2 cellular contexts compared by ENCODE assay signal in the genomic region with DNA sequence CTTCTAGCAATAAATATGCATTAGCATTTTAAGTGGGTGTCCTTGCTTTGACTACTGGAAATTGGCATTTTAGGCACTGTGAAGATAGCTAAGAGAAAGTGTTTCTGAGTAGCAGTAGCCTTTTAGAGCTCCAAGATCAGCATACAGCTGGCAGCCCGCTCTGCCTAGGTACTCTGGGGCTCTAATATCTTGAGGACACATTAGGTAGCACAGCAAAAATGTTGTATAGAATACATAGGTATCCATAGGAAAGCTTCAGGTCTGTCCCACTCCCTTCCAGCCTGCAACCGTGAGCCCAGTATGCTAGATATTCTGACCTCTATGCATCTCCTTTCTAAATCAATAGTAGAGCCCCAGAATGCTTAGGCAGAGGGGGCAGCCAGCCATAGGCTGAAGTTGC.
TF ChIP-seq lines count a peak whose summit lies in the region.

No MANE protein-coding gene starts in this region.

TF ChIP-seq in GM23338, 12 proteins besides CTCF, POLR2A, EP300 and RAD21 (continued from another document):
- TF ChIP-seq ZNF462 (CRISPR knock-in tag; IDR thresholded peaks at IDR 0.05) (no peak), ETS1 (IDR thresholded peaks at IDR 0.05) (no peak), CREB1 (CRISPR knock-in tag; IDR thresholded peaks at IDR 0.05; ENCODE audit: low read depth) (no peak), ZNF331 (CRISPR knock-in tag; IDR thresholded peaks at IDR 0.05; ENCODE audit: low read depth) (no peak)
TF ChIP-seq in GM23338: peak in this region for 0.

TF ChIP-seq in WTC11, 78 proteins besides CTCF, POLR2A, EP300 and RAD21 (continued from another document):
- TF ChIP-seq ZNF416 (CRISPR knock-in tag; IDR thresholded peaks at IDR 0.05): no peak
- no peak for TF ChIP-seq PREB (CRISPR knock-in tag; IDR thresholded peaks at IDR 0.05; ENCODE audit: borderline replicate concordance)
- TF ChIP-seq ZNF532 (CRISPR knock-in tag; IDR thresholded peaks at IDR 0.05; ENCODE audit: borderline replicate concordance): no peak
- TF ChIP-seq, protein P1, sequence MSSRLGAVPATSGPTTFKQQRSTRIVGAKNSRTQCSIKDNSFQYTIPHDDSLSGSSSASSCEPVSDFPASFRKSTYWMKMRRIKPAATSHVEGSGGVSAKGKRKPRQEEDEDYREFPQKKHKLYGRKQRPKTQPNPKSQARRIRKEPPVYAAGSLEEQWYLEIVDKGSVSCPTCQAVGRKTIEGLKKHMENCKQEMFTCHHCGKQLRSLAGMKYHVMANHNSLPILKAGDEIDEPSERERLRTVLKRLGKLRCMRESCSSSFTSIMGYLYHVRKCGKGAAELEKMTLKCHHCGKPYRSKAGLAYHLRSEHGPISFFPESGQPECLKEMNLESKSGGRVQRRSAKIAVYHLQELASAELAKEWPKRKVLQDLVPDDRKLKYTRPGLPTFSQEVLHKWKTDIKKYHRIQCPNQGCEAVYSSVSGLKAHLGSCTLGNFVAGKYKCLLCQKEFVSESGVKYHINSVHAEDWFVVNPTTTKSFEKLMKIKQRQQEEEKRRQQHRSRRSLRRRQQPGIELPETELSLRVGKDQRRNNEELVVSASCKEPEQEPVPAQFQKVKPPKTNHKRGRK (CRISPR knock-in tag; IDR thresholded peaks at IDR 0.05; ENCODE audit: borderline replicate concordance): no peak
- TF ChIP-seq ELF4 (CRISPR knock-in tag; IDR thresholded peaks at IDR 0.05; ENCODE audit: low read depth): no peak
- TF ChIP-seq, protein P2, sequence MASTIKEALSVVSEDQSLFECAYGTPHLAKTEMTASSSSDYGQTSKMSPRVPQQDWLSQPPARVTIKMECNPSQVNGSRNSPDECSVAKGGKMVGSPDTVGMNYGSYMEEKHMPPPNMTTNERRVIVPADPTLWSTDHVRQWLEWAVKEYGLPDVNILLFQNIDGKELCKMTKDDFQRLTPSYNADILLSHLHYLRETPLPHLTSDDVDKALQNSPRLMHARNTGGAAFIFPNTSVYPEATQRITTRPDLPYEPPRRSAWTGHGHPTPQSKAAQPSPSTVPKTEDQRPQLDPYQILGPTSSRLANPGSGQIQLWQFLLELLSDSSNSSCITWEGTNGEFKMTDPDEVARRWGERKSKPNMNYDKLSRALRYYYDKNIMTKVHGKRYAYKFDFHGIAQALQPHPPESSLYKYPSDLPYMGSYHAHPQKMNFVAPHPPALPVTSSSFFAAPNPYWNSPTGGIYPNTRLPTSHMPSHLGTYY (CRISPR knock-in tag; IDR thresholded peaks at IDR 0.05): no peak
- TF ChIP-seq, protein P3, sequence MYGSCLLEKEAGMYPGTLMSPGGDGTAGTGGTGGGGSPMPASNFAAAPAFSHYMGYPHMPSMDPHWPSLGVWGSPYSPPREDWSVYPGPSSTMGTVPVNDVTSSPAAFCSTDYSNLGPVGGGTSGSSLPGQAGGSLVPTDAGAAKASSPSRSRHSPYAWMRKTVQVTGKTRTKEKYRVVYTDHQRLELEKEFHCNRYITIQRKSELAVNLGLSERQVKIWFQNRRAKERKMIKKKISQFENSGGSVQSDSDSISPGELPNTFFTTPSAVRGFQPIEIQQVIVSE (CRISPR knock-in tag; IDR thresholded peaks at IDR 0.05; ENCODE audit: borderline replicate concordance): no peak
- TF ChIP-seq FOXP1 (CRISPR knock-in tag; IDR thresholded peaks at IDR 0.05; ENCODE audit: borderline replicate concordance): no peak
